In the genomic region with DNA sequence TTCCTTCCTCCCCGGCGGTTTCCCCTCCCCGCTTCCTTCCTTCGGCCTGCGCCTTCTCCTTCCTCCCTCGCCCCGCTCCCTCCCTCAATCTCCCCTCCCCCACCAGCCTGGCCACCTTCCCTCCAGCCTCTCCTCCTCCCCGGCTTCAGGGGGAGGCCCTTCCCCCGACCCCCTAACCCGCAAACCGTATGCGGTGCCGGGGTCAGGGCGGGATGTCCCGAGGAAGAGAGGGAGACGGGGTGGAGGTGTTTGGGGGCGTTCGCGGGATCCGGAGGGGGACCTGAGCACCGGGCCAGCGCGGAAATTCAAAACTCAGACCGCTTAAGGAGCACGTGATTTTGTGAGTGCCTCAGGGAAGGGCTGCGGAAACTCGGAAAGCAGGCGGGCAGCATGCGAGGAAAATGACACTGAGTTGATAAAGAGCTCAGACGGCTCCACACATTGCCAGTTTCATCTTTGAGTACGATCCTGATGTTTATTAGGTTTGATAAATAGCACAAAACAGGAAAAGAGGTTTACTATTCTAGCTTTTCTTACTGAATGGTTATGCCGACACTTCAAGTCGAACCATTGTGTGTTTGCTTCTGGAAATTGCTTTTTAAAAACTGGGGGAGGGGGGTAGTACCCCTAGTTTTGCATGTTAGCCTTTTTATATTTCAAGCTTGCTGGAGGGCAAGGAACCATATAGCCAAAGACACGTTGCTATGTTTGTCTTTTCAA, we compare ENCODE assay signal across 1 cellular context.
A peak's percentile ranks its signal among the peaks of the same experiment; 100 is the strongest.
TF ChIP-seq lines count a peak whose summit lies in the region.

No MANE protein-coding gene starts in this region.

TF ChIP-seq in K562, 482 proteins besides CTCF, POLR2A, EP300 and RAD21 (continued from another document and continues in another):
- TF ChIP-seq, protein P1, sequence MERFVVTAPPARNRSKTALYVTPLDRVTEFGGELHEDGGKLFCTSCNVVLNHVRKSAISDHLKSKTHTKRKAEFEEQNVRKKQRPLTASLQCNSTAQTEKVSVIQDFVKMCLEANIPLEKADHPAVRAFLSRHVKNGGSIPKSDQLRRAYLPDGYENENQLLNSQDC (CRISPR knock-in tag; IDR thresholded peaks at IDR 0.05) = no peak
- TF ChIP-seq UBTF (IDR thresholded peaks at IDR 0.05; ENCODE audit: borderline replicate concordance in 1 of 2, low read depth in 2 of 2, low read length in 2 of 2) (no peak), ZNF444 (CRISPR knock-in tag; IDR thresholded peaks at IDR 0.05) (no peak), FOXP1 (CRISPR knock-in tag; IDR thresholded peaks at IDR 0.05) (no peak), PML (IDR thresholded peaks at IDR 0.05; ENCODE audit: low read length) (no peak), ATF6 (CRISPR knock-in tag; IDR thresholded peaks at IDR 0.05) (no peak), ZNF589 (CRISPR knock-in tag; IDR thresholded peaks at IDR 0.05; ENCODE audit: low read depth) (no peak; the same call in 1 of the 2 replicates), ZNF75A (CRISPR knock-in tag; IDR thresholded peaks at IDR 0.05) (no peak), NRF1 (conservative IDR thresholded peaks at IDR 0.05 in 1 of 2, IDR thresholded peaks at IDR 0.05 in 1 of 2) (no peak), RBM25 (IDR thresholded peaks at IDR 0.05; ENCODE audit: low read depth, low read length, severe bottlenecking) (no peak), CBFA2T2 (conservative IDR thresholded peaks at IDR 0.05) (peak; percentile 15), DEAF1 (CRISPR knock-in tag; IDR thresholded peaks at IDR 0.05) (no peak), E2F6 (IDR thresholded peaks at IDR 0.05; ENCODE audit: borderline replicate concordance in 1 of 2, extremely low read depth in 1 of 2, insufficient read depth in 1 of 2, insufficient read length in 1 of 2, low read depth in 1 of 2, low read length in 1 of 2, poor library complexity in 1 of 2, severe bottlenecking in 1 of 2) (peak; percentile 58 to 73), MEF2A (IDR thresholded peaks at IDR 0.05; ENCODE audit: control insufficient read depth, low read depth, low read length) (no peak), GTF2A2 (tag; IDR thresholded peaks at IDR 0.05) (no peak), PRMT5 (CRISPR knock-in tag; IDR thresholded peaks at IDR 0.05) (no peak), KLF6 (CRISPR knock-in tag; IDR thresholded peaks at IDR 0.05; ENCODE audit: borderline replicate concordance) (no peak), NFE2L1 (tag; IDR thresholded peaks at IDR 0.05; ENCODE audit: borderline replicate concordance, low read depth) (no peak), SAP30 (IDR thresholded peaks at IDR 0.05; ENCODE audit: borderline replicate concordance, insufficient read depth, low read depth, low read length, poor library complexity, severe bottlenecking) (peak; percentile 69), SMAD4 (CRISPR knock-in tag; conservative IDR thresholded peaks at IDR 0.05) (no peak), NELFE (IDR thresholded peaks at IDR 0.05; ENCODE audit: insufficient read depth, insufficient read length) (no peak), GABPA (tag; conservative IDR thresholded peaks at IDR 0.05; ENCODE audit: low read depth) (no peak), ZNF507 (tag; conservative IDR thresholded peaks at IDR 0.05) (no peak), ZNF354B (CRISPR knock-in tag; IDR thresholded peaks at IDR 0.05) (no peak), HNRNPUL1 (IDR thresholded peaks at IDR 0.05; ENCODE audit: low read length) (no peak), SREBF2 (CRISPR knock-in tag; IDR thresholded peaks at IDR 0.05) (no peak), JUN (IDR thresholded peaks at IDR 0.05; ENCODE audit: borderline replicate concordance, low read depth, low read length) (no peak), JUN (CRISPR knock-in tag; IDR thresholded peaks at IDR 0.05; ENCODE audit: borderline replicate concordance) (no peak), OTX1 (CRISPR knock-in tag; IDR thresholded peaks at IDR 0.05) (0 out of 2 replicates have a peak, but pooled peaks have one; percentile 72), NCOA1 (IDR thresholded peaks at IDR 0.05; ENCODE audit: low read depth) (peak; percentile 67; the same call in 1 of the 2 replicates), ZNF263 (CRISPR knock-in tag; IDR thresholded peaks at IDR 0.05; ENCODE audit: borderline replicate concordance) (peak; percentile 95), PATZ1 (CRISPR knock-in tag; IDR thresholded peaks at IDR 0.05; ENCODE audit: borderline replicate concordance) (no peak)
- TF ChIP-seq, protein P2, sequence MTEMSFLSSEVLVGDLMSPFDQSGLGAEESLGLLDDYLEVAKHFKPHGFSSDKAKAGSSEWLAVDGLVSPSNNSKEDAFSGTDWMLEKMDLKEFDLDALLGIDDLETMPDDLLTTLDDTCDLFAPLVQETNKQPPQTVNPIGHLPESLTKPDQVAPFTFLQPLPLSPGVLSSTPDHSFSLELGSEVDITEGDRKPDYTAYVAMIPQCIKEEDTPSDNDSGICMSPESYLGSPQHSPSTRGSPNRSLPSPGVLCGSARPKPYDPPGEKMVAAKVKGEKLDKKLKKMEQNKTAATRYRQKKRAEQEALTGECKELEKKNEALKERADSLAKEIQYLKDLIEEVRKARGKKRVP (CRISPR knock-in tag; IDR thresholded peaks at IDR 0.05) = no peak
- TF ChIP-seq, protein P3, sequence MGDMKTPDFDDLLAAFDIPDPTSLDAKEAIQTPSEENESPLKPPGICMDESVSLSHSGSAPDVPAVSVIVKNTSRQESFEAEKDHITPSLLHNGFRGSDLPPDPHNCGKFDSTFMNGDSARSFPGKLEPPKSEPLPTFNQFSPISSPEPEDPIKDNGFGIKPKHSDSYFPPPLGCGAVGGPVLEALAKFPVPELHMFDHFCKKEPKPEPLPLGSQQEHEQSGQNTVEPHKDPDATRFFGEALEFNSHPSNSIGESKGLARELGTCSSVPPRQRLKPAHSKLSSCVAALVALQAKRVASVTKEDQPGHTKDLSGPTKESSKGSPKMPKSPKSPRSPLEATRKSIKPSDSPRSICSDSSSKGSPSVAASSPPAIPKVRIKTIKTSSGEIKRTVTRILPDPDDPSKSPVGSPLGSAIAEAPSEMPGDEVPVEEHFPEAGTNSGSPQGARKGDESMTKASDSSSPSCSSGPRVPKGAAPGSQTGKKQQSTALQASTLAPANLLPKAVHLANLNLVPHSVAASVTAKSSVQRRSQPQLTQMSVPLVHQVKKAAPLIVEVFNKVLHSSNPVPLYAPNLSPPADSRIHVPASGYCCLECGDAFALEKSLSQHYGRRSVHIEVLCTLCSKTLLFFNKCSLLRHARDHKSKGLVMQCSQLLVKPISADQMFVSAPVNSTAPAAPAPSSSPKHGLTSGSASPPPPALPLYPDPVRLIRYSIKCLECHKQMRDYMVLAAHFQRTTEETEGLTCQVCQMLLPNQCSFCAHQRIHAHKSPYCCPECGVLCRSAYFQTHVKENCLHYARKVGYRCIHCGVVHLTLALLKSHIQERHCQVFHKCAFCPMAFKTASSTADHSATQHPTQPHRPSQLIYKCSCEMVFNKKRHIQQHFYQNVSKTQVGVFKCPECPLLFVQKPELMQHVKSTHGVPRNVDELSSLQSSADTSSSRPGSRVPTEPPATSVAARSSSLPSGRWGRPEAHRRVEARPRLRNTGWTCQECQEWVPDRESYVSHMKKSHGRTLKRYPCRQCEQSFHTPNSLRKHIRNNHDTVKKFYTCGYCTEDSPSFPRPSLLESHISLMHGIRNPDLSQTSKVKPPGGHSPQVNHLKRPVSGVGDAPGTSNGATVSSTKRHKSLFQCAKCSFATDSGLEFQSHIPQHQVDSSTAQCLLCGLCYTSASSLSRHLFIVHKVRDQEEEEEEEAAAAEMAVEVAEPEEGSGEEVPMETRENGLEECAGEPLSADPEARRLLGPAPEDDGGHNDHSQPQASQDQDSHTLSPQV (IDR thresholded peaks at IDR 0.05) = no peak
- TF ChIP-seq, protein P4, sequence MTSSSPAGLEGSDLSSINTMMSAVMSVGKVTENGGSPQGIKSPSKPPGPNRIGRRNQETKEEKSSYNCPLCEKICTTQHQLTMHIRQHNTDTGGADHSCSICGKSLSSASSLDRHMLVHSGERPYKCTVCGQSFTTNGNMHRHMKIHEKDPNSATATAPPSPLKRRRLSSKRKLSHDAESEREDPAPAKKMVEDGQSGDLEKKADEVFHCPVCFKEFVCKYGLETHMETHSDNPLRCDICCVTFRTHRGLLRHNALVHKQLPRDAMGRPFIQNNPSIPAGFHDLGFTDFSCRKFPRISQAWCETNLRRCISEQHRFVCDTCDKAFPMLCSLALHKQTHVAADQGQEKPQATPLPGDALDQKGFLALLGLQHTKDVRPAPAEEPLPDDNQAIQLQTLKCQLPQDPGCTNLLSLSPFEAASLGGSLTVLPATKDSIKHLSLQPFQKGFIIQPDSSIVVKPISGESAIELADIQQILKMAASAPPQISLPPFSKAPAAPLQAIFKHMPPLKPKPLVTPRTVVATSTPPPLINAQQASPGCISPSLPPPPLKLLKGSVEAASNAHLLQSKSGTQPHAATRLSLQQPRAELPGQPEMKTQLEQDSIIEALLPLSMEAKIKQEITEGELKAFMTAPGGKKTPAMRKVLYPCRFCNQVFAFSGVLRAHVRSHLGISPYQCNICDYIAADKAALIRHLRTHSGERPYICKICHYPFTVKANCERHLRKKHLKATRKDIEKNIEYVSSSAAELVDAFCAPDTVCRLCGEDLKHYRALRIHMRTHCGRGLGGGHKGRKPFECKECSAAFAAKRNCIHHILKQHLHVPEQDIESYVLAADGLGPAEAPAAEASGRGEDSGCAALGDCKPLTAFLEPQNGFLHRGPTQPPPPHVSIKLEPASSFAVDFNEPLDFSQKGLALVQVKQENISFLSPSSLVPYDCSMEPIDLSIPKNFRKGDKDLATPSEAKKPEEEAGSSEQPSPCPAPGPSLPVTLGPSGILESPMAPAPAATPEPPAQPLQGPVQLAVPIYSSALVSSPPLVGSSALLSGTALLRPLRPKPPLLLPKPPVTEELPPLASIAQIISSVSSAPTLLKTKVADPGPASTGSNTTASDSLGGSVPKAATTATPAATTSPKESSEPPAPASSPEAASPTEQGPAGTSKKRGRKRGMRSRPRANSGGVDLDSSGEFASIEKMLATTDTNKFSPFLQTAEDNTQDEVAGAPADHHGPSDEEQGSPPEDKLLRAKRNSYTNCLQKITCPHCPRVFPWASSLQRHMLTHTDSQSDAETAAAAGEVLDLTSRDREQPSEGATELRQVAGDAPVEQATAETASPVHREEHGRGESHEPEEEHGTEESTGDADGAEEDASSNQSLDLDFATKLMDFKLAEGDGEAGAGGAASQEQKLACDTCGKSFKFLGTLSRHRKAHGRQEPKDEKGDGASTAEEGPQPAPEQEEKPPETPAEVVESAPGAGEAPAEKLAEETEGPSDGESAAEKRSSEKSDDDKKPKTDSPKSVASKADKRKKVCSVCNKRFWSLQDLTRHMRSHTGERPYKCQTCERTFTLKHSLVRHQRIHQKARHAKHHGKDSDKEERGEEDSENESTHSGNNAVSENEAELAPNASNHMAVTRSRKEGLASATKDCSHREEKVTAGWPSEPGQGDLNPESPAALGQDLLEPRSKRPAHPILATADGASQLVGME (CRISPR knock-in tag; IDR thresholded peaks at IDR 0.05) = no peak
